ENCODE assay signal across 12 cellular contexts in the genomic region with DNA sequence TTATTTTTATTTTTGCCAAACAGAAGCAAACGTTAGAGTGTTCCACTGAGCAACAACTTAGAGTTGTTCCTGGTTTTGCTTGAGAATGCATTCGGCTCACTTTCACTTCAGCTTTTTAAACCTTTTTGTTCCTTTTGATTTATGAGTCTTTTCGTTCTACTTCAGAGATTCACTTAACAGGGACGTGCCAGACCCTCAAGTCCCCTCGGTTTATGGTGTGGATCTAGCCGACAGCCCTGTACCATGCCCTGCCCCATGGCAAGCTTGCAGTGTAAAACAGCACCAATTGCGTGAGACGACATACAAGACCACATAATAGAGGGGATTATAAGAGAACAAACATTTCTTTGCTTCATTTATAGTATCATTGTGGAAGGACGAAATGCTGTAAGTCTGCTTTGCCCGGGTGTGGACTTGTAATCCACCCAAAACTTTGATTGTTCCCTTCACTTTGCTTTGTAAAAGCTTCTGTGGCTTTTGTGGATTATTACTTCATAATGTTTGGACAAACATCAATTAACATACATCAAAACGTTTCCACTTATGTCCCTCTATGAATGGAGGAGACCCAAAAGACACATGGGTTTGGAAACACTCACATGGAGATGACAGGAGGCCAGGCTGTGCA.
DNase-seq lines count a peak whose midpoint lies in the region; ATAC-seq, FAIRE-seq and TF ChIP-seq lines count a peak whose summit lies in the region.
"Had no signal": no experiment of that assay in that cellular context is flagged by ENCODE, and none has a peak within 500 bp of the region (broad histone marks: within the 10 kb centered on the region; RNA-seq: fewer than 3 reads in every experiment).

No MANE protein-coding gene starts in this region.

- H2AFZ ChIP-seq in H1 (ENCODE audit: low read length), result 0 out of 2 replicates have a peak overlapping the region, but pooled peaks have one; percentile 35
- peak overlapping the region; percentile 12 for H2AFZ ChIP-seq in smooth muscle cell (ENCODE audit: low read depth)

- H2BK20ac ChIP-seq in H1 (ENCODE audit: low read length), result no peak overlapping the region

- H3K23ac ChIP-seq in H1 (ENCODE audit: insufficient read length), result no peak overlapping the region

- TF ChIP-seq POLR2A in H1 (IDR thresholded peaks at IDR 0.05; ENCODE audit: control extremely low read depth in 1 of 2, low read depth in 2 of 2, low read length in 2 of 2) (no peak), testis (IDR thresholded peaks at IDR 0.05) (no peak)

- no peak overlapping the region for H3K9ac ChIP-seq in H1 (replicated peaks in 1 of 4; ENCODE audit: extremely low read depth in 1 of 4, low read depth in 3 of 4, low read length in 3 of 4)
- H3K9ac ChIP-seq in smooth muscle cell (ENCODE audit: low read depth), result no peak overlapping the region

- WGBS in H1 (ENCODE audit: extremely low coverage in 1 of 2, insufficient coverage in 1 of 2, insufficient read length in 1 of 2, insufficient replicate concordance in 2 of 2, low coverage in 1 of 2, low lambda C conversion rate in 2 of 2, missing lambda C conversion rate in 1 of 2), 2 experiments, result 81% methylated on average over 11 of the region's 11 CpGs; no CpG with 5 or more reads in 1 of the 2 experiments
- 84% methylated on average over 11 of the region's 11 CpGs for WGBS in smooth muscle cell (ENCODE audit: low lambda C conversion rate)
- WGBS in testis, 2 donors, result 48 to 67% methylated on average over 11 of the region's 11 CpGs

- no peak overlapping the region for H3K56ac ChIP-seq in H1 (replicated peaks; ENCODE audit: insufficient read length, low read depth, low read length)

- H3K4ac ChIP-seq in H1 (replicated peaks; ENCODE audit: insufficient read length, low read depth, low read length), result no peak overlapping the region

- H4K8ac ChIP-seq in H1 (ENCODE audit: extremely low read depth, insufficient read depth, low read length), result no peak overlapping the region

- H3K4me1 ChIP-seq in H1 (replicated peaks in 1 of 4; ENCODE audit: control insufficient read depth in 3 of 4, insufficient read depth in 4 of 4, low read length in 3 of 4) (no peaks in the 10 kb centered on the region), smooth muscle cell (ENCODE audit: low read depth) (no peaks in the 10 kb centered on the region), testis (no peaks in the 10 kb centered on the region)

- no peaks in the 10 kb centered on the region for H3K36me3 ChIP-seq in H1 (ENCODE audit: control insufficient read depth in 2 of 4, insufficient read depth in 4 of 4, low read length in 3 of 4)
- H3K36me3 ChIP-seq in smooth muscle cell (ENCODE audit: low read depth), result no peaks in the 10 kb centered on the region
- no peaks in the 10 kb centered on the region for H3K36me3 ChIP-seq in testis (ENCODE audit: low read depth, missing control alignments)
- H3K36me3 ChIP-seq: spleen had no signal

- intact Hi-C loops in testis (cut with DNase I; ENCODE audit: low total_unique reads), result no loop called here

- H3K79me2 ChIP-seq in H1 (ENCODE audit: control insufficient read depth in 1 of 2, insufficient read depth in 2 of 2, low read length in 2 of 2), result no peaks in the 10 kb centered on the region
- no peaks in the 10 kb centered on the region for H3K79me2 ChIP-seq in smooth muscle cell (ENCODE audit: low read depth)

- no peak overlapping the region for H2BK120ac ChIP-seq in H1 (replicated peaks; ENCODE audit: low read depth, low read length)

- no peak overlapping the region for H2AK5ac ChIP-seq in H1 (ENCODE audit: low read depth, low read length)

- no peak overlapping the region for H2BK15ac ChIP-seq in H1 (ENCODE audit: low read length)

- TF ChIP-seq RAD21 in H1 (IDR thresholded peaks at IDR 0.05 in 1 of 2, conservative IDR thresholded peaks at IDR 0.05 in 1 of 2; ENCODE audit: low read depth in 2 of 2, low read length in 2 of 2), result no peak

- no peak overlapping the region for H3K27ac ChIP-seq in H1 (ENCODE audit: low read depth, low read length)
- no peak overlapping the region for H3K27ac ChIP-seq in smooth muscle cell (ENCODE audit: low read depth)
- H3K27ac ChIP-seq in testis, result no peak overlapping the region

- H2BK5ac ChIP-seq in H1 (ENCODE audit: low read depth, low read length), result no peak overlapping the region

- no peaks in the 10 kb centered on the region for H3F3A ChIP-seq in smooth muscle cell (ENCODE audit: low read depth)

- TF ChIP-seq EP300 in H1 (IDR thresholded peaks at IDR 0.05; ENCODE audit: borderline replicate concordance in 1 of 2, low read depth in 2 of 2, low read length in 2 of 2), result no peak

- no peak overlapping the region for H3K4me3 ChIP-seq in H1 (ENCODE audit: extremely low read depth in 1 of 4, insufficient read depth in 2 of 4, low read depth in 3 of 4, low read length in 4 of 4)
- no peak overlapping the region for H3K4me3 ChIP-seq in smooth muscle cell
- H3K4me3 ChIP-seq in testis, result no peak overlapping the region

- no peak for FAIRE-seq in H1 (lab: Jason Lieb, UNC)
- FAIRE-seq: A204.1 had no signal

- no peak overlapping the region for H4K91ac ChIP-seq in H1 (replicated peaks; ENCODE audit: insufficient read length, low read length)

- H3K9me3 ChIP-seq in H1 (ENCODE audit: insufficient read depth in 2 of 2, low read depth in 1 of 2, low read length in 1 of 2) (no peaks in the 10 kb centered on the region), smooth muscle cell (replicated peaks; ENCODE audit: low read depth) (no peaks in the 10 kb centered on the region), testis (no peaks in the 10 kb centered on the region)
- H3K9me3 ChIP-seq: spleen had no signal

- no peaks in the 10 kb centered on the region for H3K79me1 ChIP-seq in H1 (ENCODE audit: low read depth, low read length)

- no peak overlapping the region for H3K18ac ChIP-seq in H1 (ENCODE audit: extremely low read depth, low read length)

- CTCF ChIA-PET in H1 (lab: Charles Lee; ENCODE audit: partially characterized antibody), result interaction anchor here (1.3 kb wide), 1 partner anchor 39 kb away, joined by 5 read pairs; no protein-coding TSS in a partner anchor

- H4K5ac ChIP-seq in H1 (ENCODE audit: insufficient read length, low read depth, low read length), result no peak overlapping the region

- POLR2A ChIA-PET in H1 (lab: Charles Lee; ENCODE audit: partially characterized antibody), result no interaction called here

- H3K4me2 ChIP-seq in H1 (ENCODE audit: insufficient read depth in 1 of 2, low read depth in 2 of 2, low read length in 2 of 2) (no peak overlapping the region), smooth muscle cell (no peak overlapping the region)

- peak; percentile 59 for ATAC-seq in HG03354 (IDR thresholded peaks at IDR 0.05; ENCODE audit: poor library complexity, severe bottlenecking, unreplicated experiment)

- peak; percentile 24 for DNase-seq in NCI-H1105 treated with DMSO at 0.1 percent for 48 hours (lab: John Stamatoyannopoulos, UW)
- DNase-seq in NCI-H1105 (lab: John Stamatoyannopoulos, UW), result no peak
- no peak for DNase-seq in H1 (ENCODE audit: low read depth in 1 of 2, low spot score in 2 of 2)
- no peak for DNase-seq in smooth muscle cell (lab: John Stamatoyannopoulos, UW; ENCODE audit: unreplicated experiment)
- DNase-seq in testis, result no peak
- DNase-seq in NCI-H526 treated with DMSO at 0.1 percent for 48 hours (lab: John Stamatoyannopoulos, UW), result no peak
- DNase-seq in OCI-M1 (lab: John Stamatoyannopoulos, UW), result no peak
- DNase-seq: central memory CD4-positive, alpha-beta T cell; NK-92 treated with Interleukin-12 subunit alpha and Interleukin-12 subunit beta, amount 100 ng/mL, for 24 hours; spleen had no signal

- H3K23me2 ChIP-seq in H1 (ENCODE audit: low read depth, low read length), result no peaks in the 10 kb centered on the region

- H3K27me3 ChIP-seq in H1 (replicated peaks in 1 of 4; ENCODE audit: control insufficient read depth in 3 of 4, extremely low read depth in 1 of 4, insufficient read depth in 3 of 4, low read length in 3 of 4), result peaks cover 0 to 1% (median 0%) of the 10 kb centered on the region in 4 experiments; a peak in 1 of 7 replicates
- H3K27me3 ChIP-seq in smooth muscle cell (ENCODE audit: low read depth), result no peaks in the 10 kb centered on the region
- H3K27me3 ChIP-seq in testis, result no peaks in the 10 kb centered on the region
- H3K27me3 ChIP-seq: spleen had no signal

- H2BK12ac ChIP-seq in H1 (ENCODE audit: low read depth, low read length), result no peak overlapping the region

- H4K20me1 ChIP-seq in H1 (replicated peaks in 1 of 2; ENCODE audit: control insufficient read depth in 1 of 2, insufficient read depth in 2 of 2, low read length in 2 of 2) (no peaks in the 10 kb centered on the region), smooth muscle cell (ENCODE audit: low read depth) (no peaks in the 10 kb centered on the region)

- H3K14ac ChIP-seq in H1 (ENCODE audit: insufficient read length), result no peak overlapping the region

- TF ChIP-seq CTCF in H1 (IDR thresholded peaks at IDR 0.05; ENCODE audit: control extremely low read depth in 1 of 3, insufficient read depth in 1 of 3, low read depth in 1 of 3, low read length in 3 of 3) (no peak), smooth muscle cell (IDR thresholded peaks at IDR 0.05; ENCODE audit: borderline replicate concordance, insufficient read depth, poor library complexity, severe bottlenecking) (no peak), testis (IDR thresholded peaks at IDR 0.05) (no peak)

TF ChIP-seq in H1, 55 proteins besides CTCF, POLR2A, EP300 and RAD21 (continues in another document):
- no peak for TF ChIP-seq SUZ12 (IDR thresholded peaks at IDR 0.05; ENCODE audit: low read length)
- TF ChIP-seq TAF7 (optimal IDR thresholded peaks at IDR 0.05; ENCODE audit: borderline replicate concordance, low read depth, low read length), result no peak
- TF ChIP-seq SP2 (IDR thresholded peaks at IDR 0.05; ENCODE audit: low read length), result no peak
- TF ChIP-seq NRF1 (IDR thresholded peaks at IDR 0.05; ENCODE audit: low read depth, low read length), result no peak
- TF ChIP-seq PHF8 (conservative IDR thresholded peaks at IDR 0.05; ENCODE audit: low read depth, low read length), result no peak
- no peak for TF ChIP-seq KDM5A (IDR thresholded peaks at IDR 0.05; ENCODE audit: low read length)
- no peak for TF ChIP-seq RBBP5 (IDR thresholded peaks at IDR 0.05; ENCODE audit: borderline replicate concordance, low read depth, low read length)
- TF ChIP-seq, protein P1, sequence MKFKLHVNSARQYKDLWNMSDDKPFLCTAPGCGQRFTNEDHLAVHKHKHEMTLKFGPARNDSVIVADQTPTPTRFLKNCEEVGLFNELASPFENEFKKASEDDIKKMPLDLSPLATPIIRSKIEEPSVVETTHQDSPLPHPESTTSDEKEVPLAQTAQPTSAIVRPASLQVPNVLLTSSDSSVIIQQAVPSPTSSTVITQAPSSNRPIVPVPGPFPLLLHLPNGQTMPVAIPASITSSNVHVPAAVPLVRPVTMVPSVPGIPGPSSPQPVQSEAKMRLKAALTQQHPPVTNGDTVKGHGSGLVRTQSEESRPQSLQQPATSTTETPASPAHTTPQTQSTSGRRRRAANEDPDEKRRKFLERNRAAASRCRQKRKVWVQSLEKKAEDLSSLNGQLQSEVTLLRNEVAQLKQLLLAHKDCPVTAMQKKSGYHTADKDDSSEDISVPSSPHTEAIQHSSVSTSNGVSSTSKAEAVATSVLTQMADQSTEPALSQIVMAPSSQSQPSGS (IDR thresholded peaks at IDR 0.05; ENCODE audit: low read length), result no peak
- TF ChIP-seq SP1 (IDR thresholded peaks at IDR 0.05; ENCODE audit: low read depth, low read length), result no peak
- no peak for TF ChIP-seq NANOG (IDR thresholded peaks at IDR 0.05; ENCODE audit: insufficient read depth, low read depth, low read length, poor library complexity, severe bottlenecking)
